ENCODE assay signal across 10 cellular contexts in genomic region chr17:336110-337021, GRCh38. TPM values are rescaled to one million over a fixed set of nuclear protein-coding genes. Genes with fewer than 3 reads are reported as not detected.
DNase-seq lines count a peak whose midpoint lies in the region; ATAC-seq and TF ChIP-seq lines count a peak whose summit lies in the region.
"Had no signal": no experiment of that assay in that cellular context is flagged by ENCODE, and none has a peak within 500 bp of the region (broad histone marks: within the 10 kb centered on the region; RNA-seq: fewer than 3 reads in every experiment).

No MANE protein-coding gene starts in this region.

- H3K9me3 Mint-ChIP-seq in WTC11, result no peaks in the 10 kb centered on the region
- H3K9me3 Mint-ChIP-seq: activated naive CD4-positive, alpha-beta T cell treated with anti-CD3 and anti-CD28 coated beads, Interleukin-2, amount 50 U/mL, for 72 hours had no signal

- peaks cover 26% of the 10 kb centered on the region for H3K4me1 Mint-ChIP-seq in WTC11

- POLR2A ChIA-PET in WTC11 (lab: Charles Lee), result interaction anchor here (0.6 kb wide), 1 partner anchor 12 kb away, joined by 3 read pairs; no protein-coding TSS in a partner anchor

- CTCF ChIA-PET in WTC11 (lab: Charles Lee), result interaction anchor here (0.6 to 1.7 kb wide), 2 partner anchors 28 to 49 kb away, joined by 4 to 5 read pairs; no protein-coding TSS in a partner anchor

- H3K4me3 Mint-ChIP-seq in WTC11, result no peak overlapping the region

- DNase-seq in NCI-H2029 (lab: John Stamatoyannopoulos, UW) (peak; percentile 63), NCI-H2029 treated with DMSO at 0.1 percent for 48 hours (lab: John Stamatoyannopoulos, UW) (no peak), WTC11 (ENCODE audit: low spot score) (no peak), iris pigment epithelial cell (ENCODE audit: low read depth) (peak; percentile 4), HPDE6-E6E7 (ENCODE audit: extremely low spot score) (no peak), NOMO-1 treated with DMSO at 0.1 percent for 48 hours (lab: John Stamatoyannopoulos, UW; ENCODE audit: unreplicated experiment) (no peak)
- DNase-seq in stimulated activated CD8-positive, alpha-beta memory T cell treated with anti-CD3 and anti-CD28 coated beads, Interleukin-15, amount 100 ng/mL, for 1 hour (ENCODE audit: low read depth), result peak; percentile 15
- DNase-seq: NCI-H2081 treated with DMSO at 0.1 percent for 48 hours had no signal

- H3K27ac Mint-ChIP-seq in WTC11, result no peak overlapping the region

- peaks cover 5% of the 10 kb centered on the region; the same call in 1 of the 2 replicates for H3K27me3 Mint-ChIP-seq in WTC11 (ENCODE audit: low read depth)

- TF ChIP-seq CTCF in WTC11 (IDR thresholded peaks at IDR 0.05), result no peak

- H3K36me3 Mint-ChIP-seq in WTC11, result no peaks in the 10 kb centered on the region
- H3K36me3 Mint-ChIP-seq: activated naive CD4-positive, alpha-beta T cell treated with anti-CD3 and anti-CD28 coated beads, Interleukin-2, amount 50 U/mL, for 72 hours had no signal

- ATAC-seq in WTC11 (no peak), HG02973 (IDR thresholded peaks at IDR 0.05; ENCODE audit: unreplicated experiment) (no peak)

TF ChIP-seq in WTC11, 78 proteins besides CTCF, POLR2A, EP300 and RAD21:
- TF ChIP-seq ZNF263 (CRISPR knock-in tag; IDR thresholded peaks at IDR 0.05; ENCODE audit: low read depth) (peak; percentile 71), EMX1 (CRISPR knock-in tag; IDR thresholded peaks at IDR 0.05) (no peak)

RNA-seq across cellular contexts. Expression of gene RPH3AL, which starts 16.2 kb away (rescaled TPM):
- 2.0 to 4.6 TPM (median 3.7 TPM) in 3 replicates for total RNA-seq in WTC11 (2021)

Comparison
In these comparisons a context has a peak if more than half of its experiments do, and no peak if none do; other contexts are left out.
1. DNase-seq: peak in NCI-H2029 (single experiment), iris pigment epithelial cell (single experiment) and stimulated activated CD8-positive, alpha-beta memory T cell treated with anti-CD3 and anti-CD28 coated beads, Interleukin-15, amount 100 ng/mL, for 1 hour (single experiment); none in NCI-H2029 treated with DMSO at 0.1 percent for 48 hours (single experiment), WTC11 (single experiment), HPDE6-E6E7 (single experiment) and NOMO-1 treated with DMSO at 0.1 percent for 48 hours (single experiment).